15 cellular contexts compared by ENCODE assay signal in the genomic region with DNA sequence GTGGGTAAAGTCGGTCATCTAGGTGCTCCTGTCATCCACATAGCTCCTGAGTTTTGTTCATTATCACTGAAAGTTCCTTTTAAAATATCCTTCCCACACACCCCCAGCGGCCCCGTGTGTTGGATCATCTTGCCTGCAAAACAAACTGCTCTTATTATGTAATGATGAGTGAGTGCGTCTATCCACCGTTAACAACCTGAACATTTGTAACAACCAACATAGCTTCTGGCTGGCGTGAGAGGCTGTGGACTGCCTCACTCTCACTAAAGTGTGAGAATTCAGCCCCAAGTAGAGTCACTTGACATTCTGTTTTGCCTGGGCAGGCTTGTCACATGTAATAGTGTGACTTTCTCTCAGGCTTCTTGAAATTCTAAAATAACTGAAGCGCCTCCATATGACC. TPM values are rescaled to one million over a fixed set of nuclear protein-coding genes. Genes with fewer than 3 reads are reported as not detected.
DNase-seq lines count a peak whose midpoint lies in the region; ATAC-seq, FAIRE-seq and TF ChIP-seq lines count a peak whose summit lies in the region.
"Had no signal": no experiment of that assay in that cellular context is flagged by ENCODE, and none has a peak within 500 bp of the region (broad histone marks: within the 10 kb centered on the region; RNA-seq: fewer than 3 reads in every experiment).

No MANE protein-coding gene starts in this region.

- H3K4me1 Mint-ChIP-seq in T-helper 1 cell treated with Interleukin-12 subunit alpha and Interleukin-12 subunit beta and Interleukin-4 antibody, amounts not matched to agents 30 μg/mL and 1 μg/mL, for 36 hours (ENCODE audit: low read depth) = peaks cover 60% of the 10 kb centered on the region
- peaks cover 24% of the 10 kb centered on the region for H3K4me1 Mint-ChIP-seq in activated naive CD8-positive, alpha-beta T cell treated with anti-CD3 and anti-CD28 coated beads, Interleukin-2, amount 10 ng/mL, durations not matched to agents 7 days and 5 days
- peaks cover 22 to 23% of the 10 kb centered on the region in 2 donors for H3K4me1 Mint-ChIP-seq in natural killer cell

- no peak for ATAC-seq in activated naive CD8-positive, alpha-beta T cell treated with anti-CD3 and anti-CD28 coated beads, Interleukin-2, amount 10 ng/mL, durations not matched to agents 7 days and 5 days (ENCODE audit: low read depth)
- ATAC-seq in natural killer cell (peak; percentile 12 to 53 (median 39)), HG02623 (IDR thresholded peaks at IDR 0.05; ENCODE audit: unreplicated experiment) (no peak)

- H3K4me3 Mint-ChIP-seq in T-helper 1 cell treated with Interleukin-12 subunit alpha and Interleukin-12 subunit beta and Interleukin-4 antibody, amounts not matched to agents 30 μg/mL and 1 μg/mL, for 36 hours = peak overlapping the region; percentile 87
- H3K4me3 Mint-ChIP-seq in activated naive CD8-positive, alpha-beta T cell treated with anti-CD3 and anti-CD28 coated beads, Interleukin-2, amount 10 ng/mL, durations not matched to agents 7 days and 5 days = peak overlapping the region; percentile 86
- H3K4me3 Mint-ChIP-seq in natural killer cell = peak overlapping the region; percentile 82
- H3K4me3 Mint-ChIP-seq: dendritic cell treated with granulocyte-macrophage colony-stimulating factor and Interleukin-4, amounts not matched to agents 40 ng/mL and 50 ng/mL, for 4 days had no signal

- no peak for TF ChIP-seq POLR2A in GM12892 (IDR thresholded peaks at IDR 0.05; ENCODE audit: low read depth, low read length)

- DNase-seq in T-helper 1 cell (no peak), GM12892 (ENCODE audit: insufficient read length) (no peak), natural killer cell (no peak), SKM-1 (lab: John Stamatoyannopoulos, UW; ENCODE audit: unreplicated experiment) (no peak), NCI-H187 treated with DMSO at 0.1 percent for 48 hours (lab: John Stamatoyannopoulos, UW) (no peak)
- DNase-seq in activated naive CD8-positive, alpha-beta T cell treated with anti-CD3 and anti-CD28 coated beads, Interleukin-2, amount 10 ng/mL, durations not matched to agents 7 days and 5 days = no peak
- DNase-seq: brain microvascular endothelial cell, erythroblast, NCI-H446 treated with DMSO at 0.1 percent for 48 hours, upper lobe of right lung had no signal

- TF ChIP-seq CTCF in natural killer cell (IDR thresholded peaks at IDR 0.05) = no peak

- H3K36me3 Mint-ChIP-seq in T-helper 1 cell treated with Interleukin-12 subunit alpha and Interleukin-12 subunit beta and Interleukin-4 antibody, amounts not matched to agents 30 μg/mL and 1 μg/mL, for 36 hours (ENCODE audit: low read depth) = peaks cover 58% of the 10 kb centered on the region
- H3K36me3 Mint-ChIP-seq in activated naive CD8-positive, alpha-beta T cell treated with anti-CD3 and anti-CD28 coated beads, Interleukin-2, amount 10 ng/mL, durations not matched to agents 7 days and 5 days = peaks cover 11% of the 10 kb centered on the region
- no peaks in the 10 kb centered on the region for H3K36me3 Mint-ChIP-seq in natural killer cell

- intact Hi-C loops in natural killer cell (cut with micrococcal nuclease) = no loop called here

- peak; percentile 24 for FAIRE-seq in GM12892 (lab: Jason Lieb, UNC)

- H3K9me3 Mint-ChIP-seq in T-helper 1 cell treated with Interleukin-12 subunit alpha and Interleukin-12 subunit beta and Interleukin-4 antibody, amounts not matched to agents 30 μg/mL and 1 μg/mL, for 36 hours = peaks cover 5% of the 10 kb centered on the region
- peaks cover 3% of the 10 kb centered on the region for H3K9me3 Mint-ChIP-seq in activated naive CD8-positive, alpha-beta T cell treated with anti-CD3 and anti-CD28 coated beads, Interleukin-2, amount 10 ng/mL, durations not matched to agents 7 days and 5 days
- no peaks in the 10 kb centered on the region for H3K9me3 Mint-ChIP-seq in natural killer cell
- H3K9me3 Mint-ChIP-seq: dendritic cell treated with granulocyte-macrophage colony-stimulating factor and Interleukin-4, amounts not matched to agents 40 ng/mL and 50 ng/mL, for 4 days had no signal

- peak overlapping the region; percentile 93 for H3K27ac Mint-ChIP-seq in T-helper 1 cell treated with Interleukin-12 subunit alpha and Interleukin-12 subunit beta and Interleukin-4 antibody, amounts not matched to agents 30 μg/mL and 1 μg/mL, for 36 hours
- H3K27ac Mint-ChIP-seq in activated naive CD8-positive, alpha-beta T cell treated with anti-CD3 and anti-CD28 coated beads, Interleukin-2, amount 10 ng/mL, durations not matched to agents 7 days and 5 days = peak overlapping the region; percentile 90
- peak overlapping the region; percentile 69 to 83 for H3K27ac Mint-ChIP-seq in natural killer cell

- POLR2A ChIA-PET in activated naive CD8-positive, alpha-beta T cell treated with anti-CD3 and anti-CD28 coated beads, Interleukin-2, amount 10 ng/mL, durations not matched to agents 7 days and 5 days (lab: Charles Lee) = interaction anchor here (0.9 to 2.8 kb wide), 9 partner anchors 10 to 255 kb away, joined by 3 to 46 read pairs (median 10); a partner anchor contains a TSS

- no peaks in the 10 kb centered on the region for H3K27me3 Mint-ChIP-seq in T-helper 1 cell treated with Interleukin-12 subunit alpha and Interleukin-12 subunit beta and Interleukin-4 antibody, amounts not matched to agents 30 μg/mL and 1 μg/mL, for 36 hours (ENCODE audit: low read depth)
- peaks cover 3% of the 10 kb centered on the region for H3K27me3 Mint-ChIP-seq in activated naive CD8-positive, alpha-beta T cell treated with anti-CD3 and anti-CD28 coated beads, Interleukin-2, amount 10 ng/mL, durations not matched to agents 7 days and 5 days
- peaks cover 28% of the 10 kb centered on the region in 2 donors for H3K27me3 Mint-ChIP-seq in natural killer cell (ENCODE audit: low read depth in 2 of 2)

RNA-seq across cellular contexts. Expression of a gene that starts 14.5 kb away (rescaled TPM):
- 0.02 TPM for polyA plus RNA-seq in GM12892 (2012; ENCODE audit: missing spikeins)
- total RNA-seq in activated naive CD8-positive, alpha-beta T cell treated with anti-CD3 and anti-CD28 coated beads, Interleukin-2, amount 10 ng/mL, durations not matched to agents 7 days and 5 days = 1 to 10 TPM; 1.1 to 1.6 TPM
- total RNA-seq in natural killer cell = 1 to 10 TPM in 1 of 3 donors, under 1 TPM in 2; 0.07 to 2.6 (median 0.26) TPM
- total RNA-seq: HT1080, SJSA1 had no signal

RNA-seq across cellular contexts. Expression of a gene that starts 54.1 kb away (rescaled TPM):
- 0.85 TPM for polyA plus RNA-seq in GM12892 (2012; ENCODE audit: missing spikeins)
- 10 to 100 TPM; 68.4 to 74.0 TPM for total RNA-seq in activated naive CD8-positive, alpha-beta T cell treated with anti-CD3 and anti-CD28 coated beads, Interleukin-2, amount 10 ng/mL, durations not matched to agents 7 days and 5 days
- 10 to 100 TPM; 19.7 to 36.2 (median 30.3) TPM for total RNA-seq in natural killer cell
- total RNA-seq: HT1080, SJSA1 had no signal

Comparison
In these comparisons a context has a peak if more than half of its experiments do, and no peak if none do; other contexts are left out.
1. ATAC-seq: peak in natural killer cell (3 of 3); none in activated naive CD8-positive, alpha-beta T cell treated with anti-CD3 and anti-CD28 coated beads, Interleukin-2, amount 10 ng/mL, durations not matched to agents 7 days and 5 days (single experiment) and HG02623 (single experiment).
2. Peak in every context shown above with its lines, with median percentiles within 50 percentile points of each other: H3K27ac Mint-ChIP-seq and H3K4me3 Mint-ChIP-seq.